Comparison of ENCODE assay signal across 8 cellular contexts in genomic region chr2:239401450-239402227, GRCh38. TPM values are rescaled to one million over a fixed set of nuclear protein-coding genes. Genes with fewer than 3 reads are reported as not detected.
A peak's percentile ranks its signal among the peaks of the same experiment; 100 is the strongest.
DNase-seq lines count a peak whose midpoint lies in the region; ATAC-seq and TF ChIP-seq lines count a peak whose summit lies in the region.

No MANE protein-coding gene starts in this region.

- H3K27ac Mint-ChIP-seq in activated T-helper 17 cell treated with anti-CD3 and anti-CD28 coated beads, Interleukin-2, amount 50 U/mL, for 72 hours = peak overlapping the region; percentile 97
- peak overlapping the region; percentile 94 to 95 for H3K27ac Mint-ChIP-seq in natural killer cell treated with Interleukin-12 subunit alpha and Interleukin-12 subunit beta and Interleukin-15 and Interleukin-18, amount 100 ng/mL, for 72 hours

- TSS peak; percentile 96 for BruUV-seq in Panc1 (replicated peaks; lab: Mats Ljungman, UMichigan)

- no peaks in the 10 kb centered on the region for H4K20me1 ChIP-seq in GM23248 (ENCODE audit: insufficient read depth)

- no peaks in the 10 kb centered on the region for H3K36me3 Mint-ChIP-seq in activated T-helper 17 cell treated with anti-CD3 and anti-CD28 coated beads, Interleukin-2, amount 50 U/mL, for 72 hours (ENCODE audit: low read depth)
- H3K36me3 Mint-ChIP-seq in natural killer cell treated with Interleukin-12 subunit alpha and Interleukin-12 subunit beta and Interleukin-15 and Interleukin-18, amount 100 ng/mL, for 72 hours = no peaks in the 10 kb centered on the region

- H3K36me3 ChIP-seq in GM23248 (ENCODE audit: low read depth) (no peaks in the 10 kb centered on the region), KOPT-K1 (ENCODE audit: insufficient read depth, low read length) (no peaks in the 10 kb centered on the region; the same call in 1 of the 2 replicates), Panc1 (ENCODE audit: control insufficient read depth, insufficient read depth, low read length) (no peaks in the 10 kb centered on the region; the same call in none of the 2 replicates)

- DNase-seq in ELF-1 (ENCODE audit: low read depth, low spot score) = peak; percentile 98
- peak; percentile 98 for DNase-seq in GM23248
- DNase-seq in Panc1 (ENCODE audit: low read depth, low spot score) = peak; percentile 59
- DNase-seq in fibroblast of peridontal ligament (ENCODE audit: extremely low read depth) = peak; percentile 91
- DNase-seq in natural killer cell treated with Interleukin-12 subunit alpha and Interleukin-12 subunit beta and Interleukin-15 and Interleukin-18, amount 100 ng/mL, for 72 hours (ENCODE audit: low spot score) = peak; percentile 96
- DNase-seq in stimulated activated naive CD4-positive, alpha-beta T cell (lab: John Stamatoyannopoulos, UW) = peak; percentile 89 to 100 (median 98)

- H3K9me3 ChIP-seq in GM23248 (ENCODE audit: low read depth) (no peaks in the 10 kb centered on the region), KOPT-K1 (ENCODE audit: insufficient read depth, low read length, poor library complexity, severe bottlenecking) (peaks cover 6% of the 10 kb centered on the region), Panc1 (ENCODE audit: control insufficient read depth, insufficient read depth, low read depth, low read length) (no peaks in the 10 kb centered on the region)

- 1 to 2% methylated on average over 70 to 83 of the region's 86 CpGs for WGBS in GM23248 (ENCODE audit: low coverage in 1 of 2, low lambda C conversion rate in 2 of 2, missing lambda C conversion rate in 2 of 2), 2 experiments

- H3K79me2 ChIP-seq in GM23248 (ENCODE audit: insufficient read depth) = peaks cover 29% of the 10 kb centered on the region

- no peaks in the 10 kb centered on the region for H3K27me3 Mint-ChIP-seq in activated T-helper 17 cell treated with anti-CD3 and anti-CD28 coated beads, Interleukin-2, amount 50 U/mL, for 72 hours
- peaks cover 0 to 7% of the 10 kb centered on the region in 2 donors for H3K27me3 Mint-ChIP-seq in natural killer cell treated with Interleukin-12 subunit alpha and Interleukin-12 subunit beta and Interleukin-15 and Interleukin-18, amount 100 ng/mL, for 72 hours

- no peak for TF ChIP-seq CTCF in Panc1 (IDR thresholded peaks at IDR 0.05)

- in situ Hi-C loops in GM23248 (cut with MboI) = no loop called here
- in situ Hi-C loops in Panc1 (cut with HindIII; ENCODE audit: low pct_unique_long_range_greater_than_20kb, low sequenced_read_pairs) = no loop called here

- H3K27ac ChIP-seq in GM23248 = peak overlapping the region; percentile 100
- peak overlapping the region; percentile 96 for H3K27ac ChIP-seq in KOPT-K1 (ENCODE audit: low read depth, low read length, poor library complexity, severe bottlenecking)
- H3K27ac ChIP-seq in Panc1 (ENCODE audit: low read length) = peak overlapping the region; percentile 92

- intact Hi-C loops in Panc1 (cut with micrococcal nuclease; ENCODE audit: unreplicated experiment) = no loop called here

- H3F3A ChIP-seq in GM23248 (ENCODE audit: insufficient read depth) = peaks cover 3% of the 10 kb centered on the region; the same call in 1 of the 2 replicates

- peak overlapping the region; percentile 87 for H2AFZ ChIP-seq in GM23248

- H3K27me3 ChIP-seq in GM23248 (replicated peaks; ENCODE audit: insufficient read depth) (0 out of 2 replicates have a peak, but pooled peaks cover 2% of the 10 kb centered on the region), Panc1 (ENCODE audit: control insufficient read depth, insufficient read depth, low read length) (no peaks in the 10 kb centered on the region)

- H3K4me2 ChIP-seq in GM23248 (ENCODE audit: unreplicated experiment) = peak overlapping the region; percentile 91

- H3K4me1 ChIP-seq in GM23248 (ENCODE audit: insufficient read depth) (peaks cover 13% of the 10 kb centered on the region), Panc1 (ENCODE audit: control insufficient read depth, insufficient read depth, low read length) (peaks cover 12% of the 10 kb centered on the region)

- H3K4me3 ChIP-seq in GM23248 = peak overlapping the region; percentile 93
- H3K4me3 ChIP-seq in Panc1 (ENCODE audit: low read depth in 2 of 2, low read length in 2 of 2) = peak overlapping the region; percentile 63 to 75

- peak overlapping the region; percentile 89 for H3K4me3 Mint-ChIP-seq in activated T-helper 17 cell treated with anti-CD3 and anti-CD28 coated beads, Interleukin-2, amount 50 U/mL, for 72 hours
- H3K4me3 Mint-ChIP-seq in natural killer cell treated with Interleukin-12 subunit alpha and Interleukin-12 subunit beta and Interleukin-15 and Interleukin-18, amount 100 ng/mL, for 72 hours = peak overlapping the region; percentile 94

- POLR2A ChIA-PET in Panc1 (lab: Charles Lee) = interaction anchor here (0.6 to 0.8 kb wide), 6 partner anchors 58 to 536 kb away, joined by 3 to 4 read pairs (median 3); no protein-coding TSS in a partner anchor

- no peaks in the 10 kb centered on the region for H3K9me3 Mint-ChIP-seq in activated T-helper 17 cell treated with anti-CD3 and anti-CD28 coated beads, Interleukin-2, amount 50 U/mL, for 72 hours
- H3K9me3 Mint-ChIP-seq in natural killer cell treated with Interleukin-12 subunit alpha and Interleukin-12 subunit beta and Interleukin-15 and Interleukin-18, amount 100 ng/mL, for 72 hours = no peaks in the 10 kb centered on the region

- peak overlapping the region; percentile 99 for H3K9ac ChIP-seq in GM23248

- CTCF ChIA-PET in Panc1 (lab: Charles Lee) = no interaction called here

- peak; percentile 85 for ATAC-seq in Panc1
- peak; percentile 69 for ATAC-seq in activated T-helper 17 cell treated with anti-CD3 and anti-CD28 coated beads, Interleukin-2, amount 50 U/mL, for 72 hours (replicated peaks)
- peak; percentile 79 to 83 for ATAC-seq in natural killer cell treated with Interleukin-12 subunit alpha and Interleukin-12 subunit beta and Interleukin-15 and Interleukin-18, amount 100 ng/mL, for 72 hours

- H3K9me2 ChIP-seq in GM23248 (ENCODE audit: insufficient read depth) = no peaks in the 10 kb centered on the region

- H3K4me1 Mint-ChIP-seq in activated T-helper 17 cell treated with anti-CD3 and anti-CD28 coated beads, Interleukin-2, amount 50 U/mL, for 72 hours = peaks cover 27% of the 10 kb centered on the region
- H3K4me1 Mint-ChIP-seq in natural killer cell treated with Interleukin-12 subunit alpha and Interleukin-12 subunit beta and Interleukin-15 and Interleukin-18, amount 100 ng/mL, for 72 hours (ENCODE audit: low read depth in 2 of 2) = peaks cover 21 to 26% of the 10 kb centered on the region in 2 donors

RNA-seq across cellular contexts. Expression of gene HDAC4, which starts 0.8 kb away (rescaled TPM):
- total RNA-seq in GM23248 (2014; rRNA removed; shearing (Covaris generic)) = 5.3 and 6.3 TPM in 2 replicates
- 2.1 and 2.6 TPM in 2 replicates for polyA plus RNA-seq in GM23248 (2016; fragmentation: Nextera tagmentation; extraction: Ambion mirVana)
- total RNA-seq in Panc1 (2021; ENCODE audit: unreplicated experiment) = 40.1 TPM
- polyA plus RNA-seq in Panc1 (2012; ENCODE audit: insufficient read length) = 16.3 TPM
- 10 to 100 TPM; 34.3 to 52.9 TPM for total RNA-seq in activated T-helper 17 cell treated with anti-CD3 and anti-CD28 coated beads, Interleukin-2, amount 50 U/mL, for 72 hours
- total RNA-seq in natural killer cell treated with Interleukin-12 subunit alpha and Interleukin-12 subunit beta and Interleukin-15 and Interleukin-18, amount 100 ng/mL, for 72 hours = 10 to 100 TPM; 22.3 to 48.6 TPM

Comparison
In these comparisons a context has a peak if more than half of its experiments do, and no peak if none do; other contexts are left out.
1. Peak in every context shown above with its lines: DNase-seq, ATAC-seq, H3K4me3 ChIP-seq and H3K27ac ChIP-seq.